ENCODE assay signal across 26 cellular contexts in the genomic region with DNA sequence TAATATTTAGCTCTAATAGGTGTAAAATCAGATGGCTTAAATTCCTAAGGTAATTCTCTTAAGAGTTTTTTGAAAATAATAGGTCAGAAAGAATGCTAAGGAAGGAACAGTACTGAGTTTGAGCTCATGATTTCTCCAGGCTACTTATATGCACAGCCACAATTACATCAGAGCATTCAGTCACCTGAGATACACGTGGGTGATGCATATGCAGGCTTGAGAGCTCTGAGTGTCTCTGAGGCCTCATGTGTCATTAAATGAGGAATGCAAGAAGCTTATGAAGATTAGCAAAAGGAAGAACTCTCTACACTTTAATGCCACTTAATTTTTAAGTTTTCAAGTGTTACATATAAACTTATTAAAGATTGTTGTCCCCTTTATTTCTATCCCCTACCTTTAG.
DNase-seq lines count a peak whose midpoint lies in the region; ATAC-seq and TF ChIP-seq lines count a peak whose summit lies in the region.
"Had no signal": no experiment of that assay in that cellular context is flagged by ENCODE, and none has a peak within 500 bp of the region (broad histone marks: within the 10 kb centered on the region; RNA-seq: fewer than 3 reads in every experiment).

No MANE protein-coding gene starts in this region.

- intact Hi-C loops in mammary epithelial cell (cut with micrococcal nuclease) (no loop called here), MCF 10A (cut with micrococcal nuclease) (no loop called here), spleen (cut with DNase I; ENCODE audit: low total_unique reads) (no loop called here)
- intact Hi-C loops in CD8-positive, alpha-beta T cell (cut with DNase I, micrococcal nuclease) = no loop called here

- WGBS in mammary epithelial cell (ENCODE audit: low coverage, missing lambda C conversion rate) = 69% methylated on average over 1 of the region's 1 CpG
- 70 to 94% (median 82%) methylated on average over 1 of the region's 1 CpG for WGBS in spleen, 5 donors

- H3K79me2 ChIP-seq in mammary epithelial cell (ENCODE audit: insufficient read depth, low read length) = no peaks in the 10 kb centered on the region

- POLR2A ChIA-PET in MCF 10A (lab: Yijun Ruan, JAX) = interaction anchor here (0.7 to 1.1 kb wide), 3 partner anchors 16 to 168 kb away, joined by 3 to 4 read pairs (median 3); no protein-coding TSS in a partner anchor
- POLR2A ChIA-PET in CD8-positive, alpha-beta T cell (lab: Charles Lee) = no interaction called here

- H3K4me2 ChIP-seq in mammary epithelial cell (ENCODE audit: insufficient read depth, low read depth, low read length) = no peak overlapping the region
- H3K4me2 ChIP-seq: BLaER1 treated with 17β-estradiol and CSF1 and Interleukin-3, amounts not matched to agents 10 nM and 100 nM had no signal

- no peaks in the 10 kb centered on the region for H3K9me3 Mint-ChIP-seq in MCF 10A (ENCODE audit: unreplicated experiment)
- no peaks in the 10 kb centered on the region for H3K9me3 Mint-ChIP-seq in CD8-positive, alpha-beta T cell
- H3K9me3 Mint-ChIP-seq: activated T-helper 17 cell treated with anti-CD3 and anti-CD28 coated beads, Interleukin-2, amount 50 U/mL, for 72 hours; naive B cell had no signal

- H3K4me3 ChIP-seq in mammary epithelial cell (replicated peaks in 1 of 3; ENCODE audit: insufficient read depth in 1 of 3, low read depth in 2 of 3, low read length in 3 of 3) = no peak overlapping the region
- H3K4me3 ChIP-seq in CD8-positive, alpha-beta T cell (ENCODE audit: low read depth, low read length) = no peak overlapping the region
- H3K4me3 ChIP-seq in spleen = no peak overlapping the region
- H3K4me3 ChIP-seq: BLaER1 treated with 17β-estradiol and CSF1 and Interleukin-3, amounts not matched to agents 10 nM and 100 nM; esophagus muscularis mucosa; upper lobe of left lung had no signal

- no peak for TF ChIP-seq POLR2A in spleen (IDR thresholded peaks at IDR 0.05)

- H3K27me3 Mint-ChIP-seq in MCF 10A (ENCODE audit: insufficient read depth, unreplicated experiment) = no peaks in the 10 kb centered on the region
- H3K27me3 Mint-ChIP-seq in CD8-positive, alpha-beta T cell (ENCODE audit: low read depth) = no peaks in the 10 kb centered on the region
- H3K27me3 Mint-ChIP-seq: activated naive CD8-positive, alpha-beta T cell; activated T-helper 17 cell treated with anti-CD3 and anti-CD28 coated beads, Interleukin-2, amount 50 U/mL, for 72 hours; naive B cell had no signal

- no peaks in the 10 kb centered on the region for H3K4me1 Mint-ChIP-seq in MCF 10A (ENCODE audit: insufficient read depth, unreplicated experiment)
- no peaks in the 10 kb centered on the region for H3K4me1 Mint-ChIP-seq in CD8-positive, alpha-beta T cell (ENCODE audit: low read depth)
- H3K4me1 Mint-ChIP-seq: naive B cell had no signal

- DNase-seq in mammary epithelial cell (peak; percentile 50), MCF 10A (ENCODE audit: unreplicated experiment) (no peak), amniotic epithelial cell (ENCODE audit: low read depth) (peak; percentile 51), glomerular visceral epithelial cell (ENCODE audit: extremely low spot score) (peak; percentile 14), spleen (no peak), ecto neural progenitor cell (ENCODE audit: low spot score) (no peak)
- DNase-seq in CD8-positive, alpha-beta T cell = no peak
- DNase-seq: activated CD8-positive, alpha-beta memory T cell treated with anti-CD3 and anti-CD28 coated beads, Interleukin-2, amount 50 U/mL, for 4 hours; Calu3; effector CD4-positive, alpha-beta T cell; H7; left cardiac atrium; naive B cell; NCI-H2081 treated with DMSO at 0.1 percent for 48 hours; occipital lobe; retina; stimulated activated CD8-positive, alpha-beta memory T cell treated with anti-CD3 and anti-CD28 coated beads, Interleukin-4, amount 100 ng/mL, for 48 hours; upper lobe of left lung; WERI-Rb-1 had no signal

- H3K27ac Mint-ChIP-seq in MCF 10A (ENCODE audit: low read depth, unreplicated experiment) = no peak overlapping the region
- no peak overlapping the region for H3K27ac Mint-ChIP-seq in CD8-positive, alpha-beta T cell
- H3K27ac Mint-ChIP-seq: activated naive CD8-positive, alpha-beta T cell; activated T-helper 17 cell treated with anti-CD3 and anti-CD28 coated beads, Interleukin-2, amount 50 U/mL, for 72 hours; naive B cell had no signal

- no peak overlapping the region for H2AFZ ChIP-seq in mammary epithelial cell (ENCODE audit: low read depth, low read length)

- TF ChIP-seq CTCF in mammary epithelial cell (conservative IDR thresholded peaks at IDR 0.05 in 1 of 2, IDR thresholded peaks at IDR 0.05 in 1 of 2; ENCODE audit: extremely low read depth in 1 of 2, insufficient read depth in 1 of 2, low read depth in 1 of 2, low read length in 2 of 2) (no peak), MCF 10A (IDR thresholded peaks at IDR 0.05; ENCODE audit: unreplicated experiment) (no peak), spleen (IDR thresholded peaks at IDR 0.05 in 8 of 11, conservative IDR thresholded peaks at IDR 0.05 in 3 of 11) (no peak)
- no peak for TF ChIP-seq CTCF in CD8-positive, alpha-beta T cell (IDR thresholded peaks at IDR 0.05)

- BruUV-seq in mammary epithelial cell (replicated peaks; lab: Mats Ljungman, UMichigan) (no TSS peak), MCF 10A (replicated peaks; lab: Mats Ljungman, UMichigan) (no TSS peak)

- CTCF ChIA-PET in mammary epithelial cell (lab: Charles Lee; ENCODE audit: low non-redundant PET) (interaction anchor here (0.6 kb wide), 1 partner anchor 25 kb away, joined by 3 read pairs; no protein-coding TSS in a partner anchor), MCF 10A (lab: Yijun Ruan, JAX) (no interaction called here)
- CTCF ChIA-PET in CD8-positive, alpha-beta T cell (lab: Charles Lee) = no interaction called here

- in situ Hi-C loops in mammary epithelial cell (cut with MboI; ENCODE audit: low sequenced_read_pairs in 2 of 2) = loop anchor here in 1 of 2 donors (25.0 kb wide), 1 partner anchor 276 kb away; no protein-coding TSS in a partner anchor

- no peaks in the 10 kb centered on the region for H3K4me1 ChIP-seq in mammary epithelial cell (ENCODE audit: insufficient read depth, low read length)
- no peaks in the 10 kb centered on the region for H3K4me1 ChIP-seq in CD8-positive, alpha-beta T cell (ENCODE audit: insufficient read depth, low read length)
- no peaks in the 10 kb centered on the region for H3K4me1 ChIP-seq in spleen

- H3K27me3 ChIP-seq in mammary epithelial cell (ENCODE audit: insufficient read depth, low read length) (no peaks in the 10 kb centered on the region), spleen (replicated peaks in 1 of 7) (no peaks in the 10 kb centered on the region)
- no peaks in the 10 kb centered on the region for H3K27me3 ChIP-seq in CD8-positive, alpha-beta T cell (ENCODE audit: insufficient read depth, low read length)
- H3K27me3 ChIP-seq: BLaER1 treated with 17β-estradiol and CSF1 and Interleukin-3, amounts not matched to agents 10 nM and 100 nM; esophagus muscularis mucosa; upper lobe of left lung had no signal

- H3K9me3 ChIP-seq in mammary epithelial cell (replicated peaks; ENCODE audit: insufficient read depth, low read length) = no peaks in the 10 kb centered on the region
- no peaks in the 10 kb centered on the region for H3K9me3 ChIP-seq in CD8-positive, alpha-beta T cell (ENCODE audit: low read length)
- no peaks in the 10 kb centered on the region for H3K9me3 ChIP-seq in spleen
- H3K9me3 ChIP-seq: esophagus muscularis mucosa, upper lobe of left lung had no signal

- H3K27ac ChIP-seq in mammary epithelial cell (ENCODE audit: insufficient read depth, low read depth, low read length) (no peak overlapping the region), spleen (no peak overlapping the region)
- H3K27ac ChIP-seq in CD8-positive, alpha-beta T cell (ENCODE audit: low read depth, low read length) = no peak overlapping the region
- H3K27ac ChIP-seq: BLaER1 treated with 17β-estradiol and CSF1 and Interleukin-3, amounts not matched to agents 10 nM and 100 nM; esophagus muscularis mucosa; upper lobe of left lung; WERI-Rb-1 had no signal

- dilution Hi-C loops in mammary epithelial cell (cut with HindIII; ENCODE audit: low sequenced_read_pairs) = no loop called here

- no peaks in the 10 kb centered on the region for H3K36me3 Mint-ChIP-seq in MCF 10A (ENCODE audit: insufficient read depth, unreplicated experiment)
- H3K36me3 Mint-ChIP-seq in CD8-positive, alpha-beta T cell = peaks cover 11% of the 10 kb centered on the region

- no peak overlapping the region for H3K9ac ChIP-seq in mammary epithelial cell (ENCODE audit: insufficient read depth, low read length)
- H3K9ac ChIP-seq: BLaER1 treated with 17β-estradiol and CSF1 and Interleukin-3, amounts not matched to agents 10 nM and 100 nM had no signal

- H4K20me1 ChIP-seq in mammary epithelial cell (ENCODE audit: insufficient read depth, low read length) = no peaks in the 10 kb centered on the region
- H4K20me1 ChIP-seq: BLaER1 treated with 17β-estradiol and CSF1 and Interleukin-3, amounts not matched to agents 10 nM and 100 nM had no signal

- H3K4me3 Mint-ChIP-seq in MCF 10A (ENCODE audit: unreplicated experiment) = no peak overlapping the region
- no peak overlapping the region for H3K4me3 Mint-ChIP-seq in CD8-positive, alpha-beta T cell
- H3K4me3 Mint-ChIP-seq: activated naive CD8-positive, alpha-beta T cell; activated T-helper 17 cell treated with anti-CD3 and anti-CD28 coated beads, Interleukin-2, amount 50 U/mL, for 72 hours; naive B cell had no signal

- ATAC-seq in CD8-positive, alpha-beta T cell = no peak
- ATAC-seq in HG03159 (IDR thresholded peaks at IDR 0.05; ENCODE audit: unreplicated experiment) = no peak
- ATAC-seq: activated T-helper 17 cell treated with anti-CD3 and anti-CD28 coated beads, Interleukin-2, amount 50 U/mL, for 72 hours; left cardiac atrium; Panc1; SK-N-SH treated with all-trans-retinoic acid at 6 μM for 48 hours had no signal

- H3K36me3 ChIP-seq in mammary epithelial cell (ENCODE audit: insufficient read depth, low read length) (no peaks in the 10 kb centered on the region), spleen (no peaks in the 10 kb centered on the region)
- no peaks in the 10 kb centered on the region for H3K36me3 ChIP-seq in CD8-positive, alpha-beta T cell (ENCODE audit: insufficient read depth, low read length)
- H3K36me3 ChIP-seq: esophagus muscularis mucosa, upper lobe of left lung, WERI-Rb-1 had no signal

Comparison
In these comparisons a context has a peak if more than half of its experiments do, and no peak if none do; other contexts are left out.
1. DNase-seq: peak in mammary epithelial cell (single experiment), amniotic epithelial cell (single experiment) and glomerular visceral epithelial cell (single experiment); none in MCF 10A (single experiment), CD8-positive, alpha-beta T cell (0 of 7), spleen (single experiment) and ecto neural progenitor cell (single experiment).